Comparison of ENCODE assay signal across 8 cellular contexts in genomic region chr1:182069028-182069466, GRCh38. TPM values are rescaled to one million over a fixed set of nuclear protein-coding genes. Genes with fewer than 3 reads are reported as not detected.
DNase-seq lines count a peak whose midpoint lies in the region; ATAC-seq and TF ChIP-seq lines count a peak whose summit lies in the region.

No MANE protein-coding gene starts in this region.

- H3K4me3 ChIP-seq in sigmoid colon, result no peak overlapping the region

- H3K9me3 ChIP-seq in sigmoid colon, result no peaks in the 10 kb centered on the region

- DNase-seq in AG09319 (ENCODE audit: extremely low read depth, low read depth) (no peak), NCI-H1048 (lab: John Stamatoyannopoulos, UW) (peak; percentile 49), mesothelial cell of epicardium (ENCODE audit: low spot score in 2 of 2, unreplicated experiment in 2 of 2) (peak; percentile 40 to 74), sigmoid colon (no peak)
- peak in 2 of 3 experiments; percentile 10 to 24 for DNase-seq in effector memory CD8-positive, alpha-beta T cell

- peaks cover 0 to 5% (median 0%) of the 10 kb centered on the region in 3 donors for H3K27me3 ChIP-seq in sigmoid colon

- H3K27me3 Mint-ChIP-seq in effector memory CD8-positive, alpha-beta T cell, result peaks cover 41 to 62% of the 10 kb centered on the region in 2 donors
- peaks cover 11% of the 10 kb centered on the region for H3K27me3 Mint-ChIP-seq in mesothelial cell of epicardium (ENCODE audit: low read depth)

- TF ChIP-seq POLR2A in sigmoid colon (IDR thresholded peaks at IDR 0.05), result no peak

- TF ChIP-seq EP300 in sigmoid colon (IDR thresholded peaks at IDR 0.05), result no peak

- peak; percentile 55 for ATAC-seq in GM18909 (IDR thresholded peaks at IDR 0.05; ENCODE audit: poor library complexity, unreplicated experiment)
- ATAC-seq in SK-N-SH treated with all-trans-retinoic acid at 6 μM for 48 hours, result peak; percentile 66
- peak; percentile 35 for ATAC-seq in effector memory CD8-positive, alpha-beta T cell (replicated peaks)
- ATAC-seq in HG02970 (IDR thresholded peaks at IDR 0.05; ENCODE audit: low FRiP score, unreplicated experiment), result no peak

- H3K4me1 ChIP-seq in sigmoid colon, result no peaks in the 10 kb centered on the region

- TF ChIP-seq CTCF in AG09319 (IDR thresholded peaks at IDR 0.05; ENCODE audit: low read depth, low read length) (peak; percentile 73), mesothelial cell of epicardium (IDR thresholded peaks at IDR 0.05; ENCODE audit: unreplicated experiment) (peak; percentile 70), sigmoid colon (IDR thresholded peaks at IDR 0.05) (peak in 2 of 4 experiments; percentile 46 to 48)

- intact Hi-C loops in sigmoid colon (cut with DNase I), result no loop called here

- H3K27ac Mint-ChIP-seq in effector memory CD8-positive, alpha-beta T cell, result no peak overlapping the region
- H3K27ac Mint-ChIP-seq in mesothelial cell of epicardium, result no peak overlapping the region

- 9 to 46% methylated on average over 12 of the region's 12 CpGs for WGBS in sigmoid colon, 2 donors

- no peaks in the 10 kb centered on the region for H3K36me3 ChIP-seq in sigmoid colon

- no peaks in the 10 kb centered on the region for H3K9me3 Mint-ChIP-seq in effector memory CD8-positive, alpha-beta T cell
- peaks cover 3% of the 10 kb centered on the region for H3K9me3 Mint-ChIP-seq in mesothelial cell of epicardium

- peak overlapping the region in 1 of 2 donors; percentile 45 for H3K4me3 Mint-ChIP-seq in effector memory CD8-positive, alpha-beta T cell
- peak overlapping the region; percentile 1 for H3K4me3 Mint-ChIP-seq in mesothelial cell of epicardium

- H3K4me1 Mint-ChIP-seq in effector memory CD8-positive, alpha-beta T cell (ENCODE audit: low read depth in 2 of 2), result peaks cover 0 to 6% of the 10 kb centered on the region in 2 donors
- peaks cover 7% of the 10 kb centered on the region for H3K4me1 Mint-ChIP-seq in mesothelial cell of epicardium

- H3K27ac ChIP-seq in sigmoid colon, result no peak overlapping the region

- H3K36me3 Mint-ChIP-seq in effector memory CD8-positive, alpha-beta T cell (ENCODE audit: insufficient read depth), result no peaks in the 10 kb centered on the region
- H3K36me3 Mint-ChIP-seq in mesothelial cell of epicardium, result no peaks in the 10 kb centered on the region

TF ChIP-seq in SK-N-SH treated with all-trans-retinoic acid at 6 μM for 48 hours, 23 proteins besides CTCF, POLR2A, EP300 and RAD21:
- TF ChIP-seq CREB5 (CRISPR knock-in tag; IDR thresholded peaks at IDR 0.05; ENCODE audit: low read depth) (no peak), POU6F1 (CRISPR knock-in tag; IDR thresholded peaks at IDR 0.05; ENCODE audit: borderline replicate concordance, low read depth) (no peak), RARB (CRISPR knock-in tag; IDR thresholded peaks at IDR 0.05) (no peak), PATZ1 (CRISPR knock-in tag; IDR thresholded peaks at IDR 0.05; ENCODE audit: borderline replicate concordance) (no peak), ARNTL (CRISPR knock-in tag; IDR thresholded peaks at IDR 0.05; ENCODE audit: borderline replicate concordance, low read depth) (no peak), ZFP30 (CRISPR knock-in tag; IDR thresholded peaks at IDR 0.05) (no peak), ZFP3 (CRISPR knock-in tag; IDR thresholded peaks at IDR 0.05) (no peak), SNAI2 (CRISPR knock-in tag; IDR thresholded peaks at IDR 0.05) (no peak), GLIS3 (CRISPR knock-in tag; IDR thresholded peaks at IDR 0.05) (no peak), ZNF70 (CRISPR knock-in tag; IDR thresholded peaks at IDR 0.05) (no peak), BACH2 (CRISPR knock-in tag; IDR thresholded peaks at IDR 0.05; ENCODE audit: borderline replicate concordance) (no peak), ISL1 (CRISPR knock-in tag; IDR thresholded peaks at IDR 0.05) (no peak), ZC3H10 (CRISPR knock-in tag; IDR thresholded peaks at IDR 0.05) (no peak), ESRRG (CRISPR knock-in tag; IDR thresholded peaks at IDR 0.05) (no peak), PPARA (CRISPR knock-in tag; IDR thresholded peaks at IDR 0.05; ENCODE audit: borderline replicate concordance) (no peak), TCF4 (CRISPR knock-in tag; IDR thresholded peaks at IDR 0.05; ENCODE audit: borderline replicate concordance) (no peak), TOX (CRISPR knock-in tag; IDR thresholded peaks at IDR 0.05; ENCODE audit: borderline replicate concordance) (no peak)
- TF ChIP-seq, protein P1, sequence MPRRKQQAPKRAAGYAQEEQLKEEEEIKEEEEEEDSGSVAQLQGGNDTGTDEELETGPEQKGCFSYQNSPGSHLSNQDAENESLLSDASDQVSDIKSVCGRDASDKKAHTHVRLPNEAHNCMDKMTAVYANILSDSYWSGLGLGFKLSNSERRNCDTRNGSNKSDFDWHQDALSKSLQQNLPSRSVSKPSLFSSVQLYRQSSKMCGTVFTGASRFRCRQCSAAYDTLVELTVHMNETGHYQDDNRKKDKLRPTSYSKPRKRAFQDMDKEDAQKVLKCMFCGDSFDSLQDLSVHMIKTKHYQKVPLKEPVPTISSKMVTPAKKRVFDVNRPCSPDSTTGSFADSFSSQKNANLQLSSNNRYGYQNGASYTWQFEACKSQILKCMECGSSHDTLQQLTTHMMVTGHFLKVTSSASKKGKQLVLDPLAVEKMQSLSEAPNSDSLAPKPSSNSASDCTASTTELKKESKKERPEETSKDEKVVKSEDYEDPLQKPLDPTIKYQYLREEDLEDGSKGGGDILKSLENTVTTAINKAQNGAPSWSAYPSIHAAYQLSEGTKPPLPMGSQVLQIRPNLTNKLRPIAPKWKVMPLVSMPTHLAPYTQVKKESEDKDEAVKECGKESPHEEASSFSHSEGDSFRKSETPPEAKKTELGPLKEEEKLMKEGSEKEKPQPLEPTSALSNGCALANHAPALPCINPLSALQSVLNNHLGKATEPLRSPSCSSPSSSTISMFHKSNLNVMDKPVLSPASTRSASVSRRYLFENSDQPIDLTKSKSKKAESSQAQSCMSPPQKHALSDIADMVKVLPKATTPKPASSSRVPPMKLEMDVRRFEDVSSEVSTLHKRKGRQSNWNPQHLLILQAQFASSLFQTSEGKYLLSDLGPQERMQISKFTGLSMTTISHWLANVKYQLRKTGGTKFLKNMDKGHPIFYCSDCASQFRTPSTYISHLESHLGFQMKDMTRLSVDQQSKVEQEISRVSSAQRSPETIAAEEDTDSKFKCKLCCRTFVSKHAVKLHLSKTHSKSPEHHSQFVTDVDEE (CRISPR knock-in tag; IDR thresholded peaks at IDR 0.05), result no peak

RNA-seq across cellular contexts. Expression of gene ZNF648, which starts 7.5 kb away (rescaled TPM):
- total RNA-seq in mesothelial cell of epicardium (0.09 to 0.23 TPM (median 0.18 TPM) in 3 replicates), sigmoid colon (under 1 TPM in 1 of 4 donors, not detected in 3; under 0.01 TPM)
- under 1 TPM in 1 of 3 donors, not detected in 2; 0.04 TPM for polyA plus RNA-seq in sigmoid colon

Comparison
In these comparisons a context has a peak if more than half of its experiments do, and no peak if none do; other contexts are left out.
1. DNase-seq: peak in NCI-H1048 (single experiment), effector memory CD8-positive, alpha-beta T cell (2 of 3) and mesothelial cell of epicardium (2 of 2); none in AG09319 (single experiment) and sigmoid colon (single experiment).